In the genomic region with DNA sequence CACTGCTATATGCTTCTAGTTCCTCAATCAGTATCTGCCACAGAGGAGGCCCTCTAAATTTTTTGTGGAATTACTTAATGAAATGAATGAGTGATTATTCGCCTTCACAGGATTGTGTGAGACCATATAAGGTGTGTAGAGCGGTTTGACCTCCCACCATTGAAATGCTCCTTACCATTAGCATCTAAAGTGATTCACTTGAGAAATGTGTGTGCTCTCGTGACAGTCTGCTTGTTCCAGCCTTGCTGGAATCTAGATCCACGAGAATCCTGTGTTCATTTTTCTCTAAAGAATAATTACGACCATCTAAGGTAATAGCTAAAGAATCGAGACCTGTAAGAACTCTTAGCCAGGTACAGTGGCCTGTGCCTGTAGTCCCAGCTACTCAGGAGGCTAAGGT, we compare ENCODE assay signal across 2 cellular contexts.
TF ChIP-seq lines count a peak whose summit lies in the region.

No MANE protein-coding gene starts in this region.

TF ChIP-seq in HepG2, 621 proteins besides CTCF, POLR2A, EP300 and RAD21:
- TF ChIP-seq ZNF7 (CRISPR knock-in tag; IDR thresholded peaks at IDR 0.05) (0 out of 2 replicates have a peak, but pooled peaks have one; percentile 21), ZNF34 (CRISPR knock-in tag; IDR thresholded peaks at IDR 0.05; ENCODE audit: borderline replicate concordance) (no peak), RBM22 (optimal IDR thresholded peaks at IDR 0.05; ENCODE audit: low read length) (peak; percentile 94), POLR2G (IDR thresholded peaks at IDR 0.05; ENCODE audit: low read depth, low read length) (peak; percentile 29; the same call in 1 of the 2 replicates), MBD4 (IDR thresholded peaks at IDR 0.05; ENCODE audit: borderline replicate concordance, low read length) (peak; percentile 27; the same call in 1 of the 2 replicates), ZNF331 (CRISPR knock-in tag; IDR thresholded peaks at IDR 0.05) (no peak)

TF ChIP-seq in WTC11, 78 proteins besides CTCF, POLR2A, EP300 and RAD21 (continued from another document):
- TF ChIP-seq ZNF423 (CRISPR knock-in tag; IDR thresholded peaks at IDR 0.05) (no peak), TCF7 (CRISPR knock-in tag; IDR thresholded peaks at IDR 0.05; ENCODE audit: low read depth) (no peak), NFATC4 (CRISPR knock-in tag; IDR thresholded peaks at IDR 0.05) (no peak), ETV6 (CRISPR knock-in tag; IDR thresholded peaks at IDR 0.05) (no peak), NFYB (CRISPR knock-in tag; conservative IDR thresholded peaks at IDR 0.05; ENCODE audit: low read depth) (no peak), ZNF396 (CRISPR knock-in tag; IDR thresholded peaks at IDR 0.05; ENCODE audit: borderline replicate concordance) (no peak), RELA (CRISPR knock-in tag; IDR thresholded peaks at IDR 0.05; ENCODE audit: borderline replicate concordance) (no peak), SP1 (CRISPR knock-in tag; conservative IDR thresholded peaks at IDR 0.05) (no peak), ZNF263 (CRISPR knock-in tag; IDR thresholded peaks at IDR 0.05; ENCODE audit: low read depth) (no peak)
- TF ChIP-seq, protein P1, sequence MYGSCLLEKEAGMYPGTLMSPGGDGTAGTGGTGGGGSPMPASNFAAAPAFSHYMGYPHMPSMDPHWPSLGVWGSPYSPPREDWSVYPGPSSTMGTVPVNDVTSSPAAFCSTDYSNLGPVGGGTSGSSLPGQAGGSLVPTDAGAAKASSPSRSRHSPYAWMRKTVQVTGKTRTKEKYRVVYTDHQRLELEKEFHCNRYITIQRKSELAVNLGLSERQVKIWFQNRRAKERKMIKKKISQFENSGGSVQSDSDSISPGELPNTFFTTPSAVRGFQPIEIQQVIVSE (CRISPR knock-in tag; IDR thresholded peaks at IDR 0.05; ENCODE audit: borderline replicate concordance), result no peak
- TF ChIP-seq, protein P2, sequence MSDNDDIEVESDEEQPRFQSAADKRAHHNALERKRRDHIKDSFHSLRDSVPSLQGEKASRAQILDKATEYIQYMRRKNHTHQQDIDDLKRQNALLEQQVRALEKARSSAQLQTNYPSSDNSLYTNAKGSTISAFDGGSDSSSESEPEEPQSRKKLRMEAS (CRISPR knock-in tag; IDR thresholded peaks at IDR 0.05), result no peak
- TF ChIP-seq, protein P3, sequence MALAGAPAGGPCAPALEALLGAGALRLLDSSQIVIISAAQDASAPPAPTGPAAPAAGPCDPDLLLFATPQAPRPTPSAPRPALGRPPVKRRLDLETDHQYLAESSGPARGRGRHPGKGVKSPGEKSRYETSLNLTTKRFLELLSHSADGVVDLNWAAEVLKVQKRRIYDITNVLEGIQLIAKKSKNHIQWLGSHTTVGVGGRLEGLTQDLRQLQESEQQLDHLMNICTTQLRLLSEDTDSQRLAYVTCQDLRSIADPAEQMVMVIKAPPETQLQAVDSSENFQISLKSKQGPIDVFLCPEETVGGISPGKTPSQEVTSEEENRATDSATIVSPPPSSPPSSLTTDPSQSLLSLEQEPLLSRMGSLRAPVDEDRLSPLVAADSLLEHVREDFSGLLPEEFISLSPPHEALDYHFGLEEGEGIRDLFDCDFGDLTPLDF (CRISPR knock-in tag; IDR thresholded peaks at IDR 0.05), result no peak
- TF ChIP-seq, protein P4, sequence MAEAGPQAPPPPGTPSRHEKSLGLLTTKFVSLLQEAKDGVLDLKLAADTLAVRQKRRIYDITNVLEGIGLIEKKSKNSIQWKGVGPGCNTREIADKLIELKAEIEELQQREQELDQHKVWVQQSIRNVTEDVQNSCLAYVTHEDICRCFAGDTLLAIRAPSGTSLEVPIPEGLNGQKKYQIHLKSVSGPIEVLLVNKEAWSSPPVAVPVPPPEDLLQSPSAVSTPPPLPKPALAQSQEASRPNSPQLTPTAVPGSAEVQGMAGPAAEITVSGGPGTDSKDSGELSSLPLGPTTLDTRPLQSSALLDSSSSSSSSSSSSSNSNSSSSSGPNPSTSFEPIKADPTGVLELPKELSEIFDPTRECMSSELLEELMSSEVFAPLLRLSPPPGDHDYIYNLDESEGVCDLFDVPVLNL (CRISPR knock-in tag; IDR thresholded peaks at IDR 0.05; ENCODE audit: borderline replicate concordance, low read depth), result no peak
- TF ChIP-seq, protein P5, sequence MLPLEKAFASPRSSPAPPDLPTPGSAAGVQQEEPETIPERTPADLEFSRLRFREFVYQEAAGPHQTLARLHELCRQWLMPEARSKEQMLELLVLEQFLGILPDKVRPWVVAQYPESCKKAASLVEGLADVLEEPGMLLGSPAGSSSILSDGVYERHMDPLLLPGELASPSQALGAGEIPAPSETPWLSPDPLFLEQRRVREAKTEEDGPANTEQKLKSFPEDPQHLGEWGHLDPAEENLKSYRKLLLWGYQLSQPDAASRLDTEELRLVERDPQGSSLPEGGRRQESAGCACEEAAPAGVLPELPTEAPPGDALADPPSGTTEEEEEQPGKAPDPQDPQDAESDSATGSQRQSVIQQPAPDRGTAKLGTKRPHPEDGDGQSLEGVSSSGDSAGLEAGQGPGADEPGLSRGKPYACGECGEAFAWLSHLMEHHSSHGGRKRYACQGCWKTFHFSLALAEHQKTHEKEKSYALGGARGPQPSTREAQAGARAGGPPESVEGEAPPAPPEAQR (CRISPR knock-in tag; IDR thresholded peaks at IDR 0.05), result no peak
